1 cellular context compared by ENCODE assay signal in genomic region chr12:124562018-124562795, GRCh38.
TF ChIP-seq lines count a peak whose summit lies in the region.

No MANE protein-coding gene starts in this region.

TF ChIP-seq in SK-N-SH, 30 proteins besides CTCF, POLR2A, EP300 and RAD21 (continued from another document):
- TF ChIP-seq NRF1 (IDR thresholded peaks at IDR 0.05; ENCODE audit: low read depth, low read length), result no peak
